Comparison of ENCODE assay signal across 9 cellular contexts in genomic region chr6:140774080-140774505, GRCh38.
DNase-seq lines count a peak whose midpoint lies in the region; ATAC-seq, FAIRE-seq and TF ChIP-seq lines count a peak whose summit lies in the region.
"Had no signal": no experiment of that assay in that cellular context is flagged by ENCODE, and none has a peak within 500 bp of the region (broad histone marks: within the 10 kb centered on the region; RNA-seq: fewer than 3 reads in every experiment).

No MANE protein-coding gene starts in this region.

- 9 to 18% (median 16%) methylated on average over 3 of the region's 3 CpGs for WGBS in psoas muscle, 3 donors

- peak overlapping the region; percentile 18 for H3K4me2 ChIP-seq in MM.1S (ENCODE audit: low read depth, low read length)

- no peaks in the 10 kb centered on the region for H3K9me2 ChIP-seq in MM.1S (replicated peaks; ENCODE audit: insufficient read depth, low read length)

- intact Hi-C loops in psoas muscle (cut with DNase I): no loop called here

- FAIRE-seq in H54 (lab: Jason Lieb, UNC): peak; percentile 73
- FAIRE-seq: A204.1 had no signal

- no peak for TF ChIP-seq CTCF in MM.1S (IDR thresholded peaks at IDR 0.05; ENCODE audit: low read length)
- TF ChIP-seq CTCF in choroid plexus epithelial cell (conservative IDR thresholded peaks at IDR 0.05; ENCODE audit: low read depth, low read length): no peak
- no peak for TF ChIP-seq CTCF in psoas muscle (IDR thresholded peaks at IDR 0.05)

- H3F3A ChIP-seq in MM.1S (ENCODE audit: insufficient read depth, low read length): peaks cover 5% of the 10 kb centered on the region; the same call in 1 of the 2 replicates

- no peaks in the 10 kb centered on the region for H3K36me3 ChIP-seq in MM.1S (replicated peaks; ENCODE audit: insufficient read depth, low read length)
- H3K36me3 ChIP-seq in psoas muscle (ENCODE audit: insufficient read depth in 1 of 2, low read depth in 1 of 2): no peaks in the 10 kb centered on the region

- no peak for TF ChIP-seq POLR2A in H54 (IDR thresholded peaks at IDR 0.05; ENCODE audit: low read depth, low read length)

- ATAC-seq in psoas muscle: peak; percentile 80 to 95 (median 84)

- no peak overlapping the region for H3K9ac ChIP-seq in MM.1S (ENCODE audit: low read length)

- 0 out of 2 replicates have a peak overlapping the region, but pooled peaks have one; percentile 20 for H2AFZ ChIP-seq in MM.1S (ENCODE audit: low read length)

- H3K27me3 ChIP-seq in MM.1S (replicated peaks; ENCODE audit: insufficient read depth, low read length) (no peaks in the 10 kb centered on the region), psoas muscle (ENCODE audit: insufficient read depth in 3 of 3, low read length in 2 of 3) (no peaks in the 10 kb centered on the region)

- H3K4me1 ChIP-seq in MM.1S (ENCODE audit: low read length): peaks cover 13% of the 10 kb centered on the region
- peaks cover 16% of the 10 kb centered on the region for H3K4me1 ChIP-seq in psoas muscle

- H3K27ac ChIP-seq in MM.1S (ENCODE audit: low read length) (peak overlapping the region; percentile 28; the same call in 1 of the 2 replicates), psoas muscle (peak overlapping the region; percentile 6)

- H3K9me3 ChIP-seq in MM.1S (replicated peaks; ENCODE audit: insufficient read depth, low read length) (no peaks in the 10 kb centered on the region), psoas muscle (no peaks in the 10 kb centered on the region)

- H3K79me2 ChIP-seq in MM.1S (ENCODE audit: low read length): no peaks in the 10 kb centered on the region

- H3K4me3 ChIP-seq in MM.1S (ENCODE audit: low read length) (no peak overlapping the region), choroid plexus epithelial cell (ENCODE audit: low read depth, low read length) (no peak overlapping the region), psoas muscle (peak overlapping the region; percentile 21)

- DNase-seq in NCI-H1417 (lab: John Stamatoyannopoulos, UW) (peak; percentile 10 to 62 (median 26)), NCI-H1417 treated with DMSO at 0.1 percent for 48 hours (lab: John Stamatoyannopoulos, UW) (no peak), H54 (ENCODE audit: insufficient read length, low spot score) (no peak), MM.1S (peak; percentile 58), choroid plexus epithelial cell (ENCODE audit: low read depth) (peak; percentile 93), psoas muscle (no peak), NCI-H1436 treated with DMSO at 0.1 percent for 48 hours (lab: John Stamatoyannopoulos, UW) (no peak), DMS114 treated with DMSO at 0.1 percent for 48 hours (lab: John Stamatoyannopoulos, UW; ENCODE audit: unreplicated experiment) (no peak)

- no peaks in the 10 kb centered on the region for H4K20me1 ChIP-seq in MM.1S (ENCODE audit: insufficient read depth, low read length)

Comparison
In these comparisons a context has a peak if more than half of its experiments do, and no peak if none do; other contexts are left out.
1. DNase-seq: peak in NCI-H1417 (3 of 3), MM.1S (single experiment) and choroid plexus epithelial cell (single experiment); none in NCI-H1417 treated with DMSO at 0.1 percent for 48 hours (single experiment), H54 (single experiment), psoas muscle (0 of 2), NCI-H1436 treated with DMSO at 0.1 percent for 48 hours (single experiment) and DMS114 treated with DMSO at 0.1 percent for 48 hours (single experiment).